Comparison of ENCODE assay signal across 8 cellular contexts in genomic region chr2:70977605-70978205, GRCh38. TPM values are rescaled to one million over a fixed set of nuclear protein-coding genes. Genes with fewer than 3 reads are reported as not detected.
DNase-seq lines count a peak whose midpoint lies in the region; ATAC-seq and TF ChIP-seq lines count a peak whose summit lies in the region.

No MANE protein-coding gene starts in this region.

- 6 to 20% (median 17%) methylated on average over 14 of the region's 14 CpGs for WGBS in ovary, 3 donors

- H3K36me3 ChIP-seq in CD8-positive, alpha-beta memory T cell (ENCODE audit: insufficient read depth, low read length), result no peaks in the 10 kb centered on the region
- H3K36me3 ChIP-seq in Loucy (ENCODE audit: insufficient read depth, low read length) (no peaks in the 10 kb centered on the region), ovary (no peaks in the 10 kb centered on the region)

- peak overlapping the region; percentile 80 to 95 (median 90) for H3K4me3 Mint-ChIP-seq in CD8-positive, alpha-beta memory T cell
- peak overlapping the region; percentile 71 for H3K4me3 Mint-ChIP-seq in activated CD4-positive, alpha-beta T cell treated with anti-CD3 and anti-CD28 coated beads, Interleukin-2, amount 10 ng/mL, durations not matched to agents 7 days and 5 days

- no peaks in the 10 kb centered on the region for H3F3A ChIP-seq in Loucy (ENCODE audit: low read depth)

- H3K9me3 Mint-ChIP-seq in CD8-positive, alpha-beta memory T cell, result no peaks in the 10 kb centered on the region
- H3K9me3 Mint-ChIP-seq in activated CD4-positive, alpha-beta T cell treated with anti-CD3 and anti-CD28 coated beads, Interleukin-2, amount 10 ng/mL, durations not matched to agents 7 days and 5 days, result no peaks in the 10 kb centered on the region

- peaks cover 0 to 4% (median 2%) of the 10 kb centered on the region in 3 donors for H3K36me3 Mint-ChIP-seq in CD8-positive, alpha-beta memory T cell
- H3K36me3 Mint-ChIP-seq in activated CD4-positive, alpha-beta T cell treated with anti-CD3 and anti-CD28 coated beads, Interleukin-2, amount 10 ng/mL, durations not matched to agents 7 days and 5 days (ENCODE audit: low read depth), result peaks cover 3% of the 10 kb centered on the region

- H3K4me1 Mint-ChIP-seq in CD8-positive, alpha-beta memory T cell, result peaks cover 15 to 23% (median 18%) of the 10 kb centered on the region in 3 donors
- H3K4me1 Mint-ChIP-seq in activated CD4-positive, alpha-beta T cell treated with anti-CD3 and anti-CD28 coated beads, Interleukin-2, amount 10 ng/mL, durations not matched to agents 7 days and 5 days, result peaks cover 17% of the 10 kb centered on the region

- intact Hi-C loops in ovary (cut with DNase I), result no loop called here

- H4K20me1 ChIP-seq in Loucy (ENCODE audit: insufficient read depth, low read length, poor library complexity, severe bottlenecking), result no peaks in the 10 kb centered on the region

- H3K27ac Mint-ChIP-seq in CD8-positive, alpha-beta memory T cell, result peak overlapping the region; percentile 84 to 99 (median 95)
- H3K27ac Mint-ChIP-seq in activated CD4-positive, alpha-beta T cell treated with anti-CD3 and anti-CD28 coated beads, Interleukin-2, amount 10 ng/mL, durations not matched to agents 7 days and 5 days, result peak overlapping the region; percentile 91

- CTCF ChIA-PET in CD8-positive, alpha-beta memory T cell (lab: Charles Lee), result interaction anchor here (1.1 to 9.0 kb wide), 3 partner anchors 13 to 31 kb away, joined by 5 to 89 read pairs (median 5); no protein-coding TSS in a partner anchor
- CTCF ChIA-PET in activated CD4-positive, alpha-beta T cell treated with anti-CD3 and anti-CD28 coated beads, Interleukin-2, amount 10 ng/mL, durations not matched to agents 7 days and 5 days (lab: Charles Lee), result interaction anchor here (0.9 to 1.5 kb wide), 3 partner anchors 12 to 30 kb away, joined by 3 to 4 read pairs (median 3); no protein-coding TSS in a partner anchor

- H3K79me2 ChIP-seq in Loucy (ENCODE audit: insufficient read depth, low read length), result no peaks in the 10 kb centered on the region

- no peaks in the 10 kb centered on the region for H3K9me2 ChIP-seq in Loucy (replicated peaks; ENCODE audit: low read depth, low read length)

- POLR2A ChIA-PET in CD8-positive, alpha-beta memory T cell (lab: Charles Lee), result interaction anchor here (1.0 kb wide), 1 partner anchor 90 kb away, joined by 4 read pairs; no protein-coding TSS in a partner anchor
- POLR2A ChIA-PET in activated CD4-positive, alpha-beta T cell treated with anti-CD3 and anti-CD28 coated beads, Interleukin-2, amount 10 ng/mL, durations not matched to agents 7 days and 5 days (lab: Charles Lee), result no interaction called here

- peak overlapping the region; percentile 67 for H3K9ac ChIP-seq in Loucy (ENCODE audit: low read depth, low read length, poor library complexity, severe bottlenecking)

- peak in 1 of 5 donors; percentile 46 for DNase-seq in CD8-positive, alpha-beta memory T cell
- DNase-seq in activated CD4-positive, alpha-beta T cell treated with anti-CD3 and anti-CD28 coated beads, Interleukin-2, amount 10 ng/mL, durations not matched to agents 7 days and 5 days, result peak; percentile 26
- DNase-seq in fibroblast of the conjunctiva (ENCODE audit: low read depth) (peak; percentile 79), ovary (peak in 3 of 5 donors; percentile 49 to 84 (median 52)), inferior parietal cortex (ENCODE audit: extremely low spot score) (no peak), anterior cingulate cortex (lab: John Stamatoyannopoulos, UW) (no peak)

- H3K27me3 ChIP-seq in CD8-positive, alpha-beta memory T cell (ENCODE audit: insufficient read depth, low read length, poor library complexity, severe bottlenecking), result no peaks in the 10 kb centered on the region
- H3K27me3 ChIP-seq in Loucy (ENCODE audit: insufficient read depth, low read length, poor library complexity, severe bottlenecking) (no peaks in the 10 kb centered on the region), ovary (no peaks in the 10 kb centered on the region)

- TF ChIP-seq CTCF in Loucy (conservative IDR thresholded peaks at IDR 0.05; ENCODE audit: low read length), result peak; percentile 37
- TF ChIP-seq CTCF in ovary (IDR thresholded peaks at IDR 0.05), result no peak

- peak overlapping the region; percentile 95 for H3K4me3 ChIP-seq in CD8-positive, alpha-beta memory T cell (ENCODE audit: low read length)
- peak overlapping the region; percentile 84 for H3K4me3 ChIP-seq in Loucy (ENCODE audit: low read length, poor library complexity, severe bottlenecking)
- H3K4me3 ChIP-seq in ovary, result peak overlapping the region; percentile 50

- peaks cover 0 to 4% of the 10 kb centered on the region in 2 donors for H3K27me3 Mint-ChIP-seq in CD8-positive, alpha-beta memory T cell
- peaks cover 6% of the 10 kb centered on the region for H3K27me3 Mint-ChIP-seq in activated CD4-positive, alpha-beta T cell treated with anti-CD3 and anti-CD28 coated beads, Interleukin-2, amount 10 ng/mL, durations not matched to agents 7 days and 5 days

- no peak overlapping the region for H2AFZ ChIP-seq in Loucy (ENCODE audit: low read length)

- H3K4me2 ChIP-seq in Loucy (ENCODE audit: low read depth, low read length, poor library complexity, severe bottlenecking), result peak overlapping the region; percentile 61

- peaks cover 18% of the 10 kb centered on the region for H3K4me1 ChIP-seq in CD8-positive, alpha-beta memory T cell (ENCODE audit: insufficient read depth, low read length)
- H3K4me1 ChIP-seq in Loucy (ENCODE audit: insufficient read depth, low read length, poor library complexity, severe bottlenecking), result peaks cover 4% of the 10 kb centered on the region
- peaks cover 1% of the 10 kb centered on the region for H3K4me1 ChIP-seq in ovary (ENCODE audit: insufficient read depth)

- peak; percentile 62 for TF ChIP-seq EP300 in ovary (IDR thresholded peaks at IDR 0.05)

- no peaks in the 10 kb centered on the region for H3K9me3 ChIP-seq in CD8-positive, alpha-beta memory T cell (ENCODE audit: low read length)
- H3K9me3 ChIP-seq in Loucy (ENCODE audit: insufficient read depth, low read depth, low read length), result no peaks in the 10 kb centered on the region
- H3K9me3 ChIP-seq in ovary, result no peaks in the 10 kb centered on the region

- TF ChIP-seq POLR2A in ovary (IDR thresholded peaks at IDR 0.05), result no peak

- no peak for ATAC-seq in HG02981 (IDR thresholded peaks at IDR 0.05; ENCODE audit: unreplicated experiment)

- H3K27ac ChIP-seq in CD8-positive, alpha-beta memory T cell (ENCODE audit: low read depth, low read length), result peak overlapping the region; percentile 54
- H3K27ac ChIP-seq in ovary, result peak overlapping the region in 1 of 2 donors; percentile 97

RNA-seq across cellular contexts. Expression of gene ANKRD53, which starts 0.7 kb away (rescaled TPM):
- under 1 TPM in 1 of 2 experiments, not detected in 1; 0.35 TPM for total RNA-seq in CD8-positive, alpha-beta memory T cell
- 0.16 TPM for polyA plus RNA-seq in CD8-positive, alpha-beta memory T cell
- under 1 TPM in 1 of 2 experiments, not detected in 1; 0.50 TPM for total RNA-seq in activated CD4-positive, alpha-beta T cell treated with anti-CD3 and anti-CD28 coated beads, Interleukin-2, amount 10 ng/mL, durations not matched to agents 7 days and 5 days
- 1 to 10 TPM; 2.0 to 8.3 (median 4.5) TPM for total RNA-seq in ovary
- polyA plus RNA-seq in ovary, result 1 to 10 TPM; 2.2 to 3.3 TPM

RNA-seq across cellular contexts. Expression of gene TEX261, which starts 17.0 kb away (rescaled TPM):
- 10 to 100 TPM; 95.4 to 96.1 TPM for total RNA-seq in CD8-positive, alpha-beta memory T cell
- polyA plus RNA-seq in CD8-positive, alpha-beta memory T cell, result 35.7 TPM
- 10 to 100 TPM; 58.2 to 69.0 TPM for total RNA-seq in activated CD4-positive, alpha-beta T cell treated with anti-CD3 and anti-CD28 coated beads, Interleukin-2, amount 10 ng/mL, durations not matched to agents 7 days and 5 days
- 10 to 100 TPM; 21.6 to 62.9 (median 57.3) TPM for total RNA-seq in ovary
- polyA plus RNA-seq in ovary, result 100 to 1,000 TPM in 1 of 2 donors, 10 to 100 TPM in 1; 44.4 to 132 TPM

RNA-seq across cellular contexts. Expression of gene ATP6V1B1, which starts 42.0 kb away (rescaled TPM):
- not detected for total RNA-seq in CD8-positive, alpha-beta memory T cell
- not detected for polyA plus RNA-seq in CD8-positive, alpha-beta memory T cell
- total RNA-seq in activated CD4-positive, alpha-beta T cell treated with anti-CD3 and anti-CD28 coated beads, Interleukin-2, amount 10 ng/mL, durations not matched to agents 7 days and 5 days, result not detected
- 10 to 100 TPM in 2 of 7 donors, 1 to 10 TPM in 3, under 1 TPM in 1, not detected in 1; 0.72 to 11.9 (median 3.4) TPM for total RNA-seq in ovary
- 1 to 10 TPM in 1 of 2 donors, under 1 TPM in 1; 0.62 to 1.7 TPM for polyA plus RNA-seq in ovary

Comparison
In these comparisons a context has a peak if more than half of its experiments do, and no peak if none do; other contexts are left out.
1. DNase-seq: peak in activated CD4-positive, alpha-beta T cell treated with anti-CD3 and anti-CD28 coated beads, Interleukin-2, amount 10 ng/mL, durations not matched to agents 7 days and 5 days (single experiment), fibroblast of the conjunctiva (single experiment) and ovary (3 of 5); none in inferior parietal cortex (single experiment) and anterior cingulate cortex (0 of 58).
2. Peak in every context shown above with its lines, with median percentiles within 50 percentile points of each other: H3K4me3 ChIP-seq.